2 cellular contexts compared by ENCODE assay signal in the genomic region with DNA sequence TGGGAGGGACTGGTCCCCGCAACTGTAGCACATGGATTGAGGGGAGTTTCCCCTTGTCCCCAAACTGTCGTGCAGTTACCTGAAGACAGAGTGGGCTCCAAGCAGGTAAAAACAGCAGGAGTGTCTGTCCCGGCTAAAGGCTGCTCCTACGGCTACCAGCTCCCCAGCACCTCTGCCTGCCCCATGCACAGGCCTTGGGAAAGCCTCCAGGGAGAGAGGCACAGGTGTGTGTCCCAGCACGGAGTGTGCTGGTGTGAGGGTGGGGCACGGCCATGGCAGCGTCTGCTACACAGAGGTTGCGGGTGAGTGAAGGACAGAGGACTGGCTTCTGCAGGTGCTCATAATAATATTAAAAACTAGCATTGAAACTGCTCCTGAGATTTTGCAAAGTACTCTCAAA.
TF ChIP-seq lines count a peak whose summit lies in the region.

No MANE protein-coding gene starts in this region.

TF ChIP-seq in GM23338, 12 proteins besides CTCF, POLR2A, EP300 and RAD21:
- TF ChIP-seq JUNB (IDR thresholded peaks at IDR 0.05; ENCODE audit: unreplicated experiment), result no peak
- TF ChIP-seq, protein P1, sequence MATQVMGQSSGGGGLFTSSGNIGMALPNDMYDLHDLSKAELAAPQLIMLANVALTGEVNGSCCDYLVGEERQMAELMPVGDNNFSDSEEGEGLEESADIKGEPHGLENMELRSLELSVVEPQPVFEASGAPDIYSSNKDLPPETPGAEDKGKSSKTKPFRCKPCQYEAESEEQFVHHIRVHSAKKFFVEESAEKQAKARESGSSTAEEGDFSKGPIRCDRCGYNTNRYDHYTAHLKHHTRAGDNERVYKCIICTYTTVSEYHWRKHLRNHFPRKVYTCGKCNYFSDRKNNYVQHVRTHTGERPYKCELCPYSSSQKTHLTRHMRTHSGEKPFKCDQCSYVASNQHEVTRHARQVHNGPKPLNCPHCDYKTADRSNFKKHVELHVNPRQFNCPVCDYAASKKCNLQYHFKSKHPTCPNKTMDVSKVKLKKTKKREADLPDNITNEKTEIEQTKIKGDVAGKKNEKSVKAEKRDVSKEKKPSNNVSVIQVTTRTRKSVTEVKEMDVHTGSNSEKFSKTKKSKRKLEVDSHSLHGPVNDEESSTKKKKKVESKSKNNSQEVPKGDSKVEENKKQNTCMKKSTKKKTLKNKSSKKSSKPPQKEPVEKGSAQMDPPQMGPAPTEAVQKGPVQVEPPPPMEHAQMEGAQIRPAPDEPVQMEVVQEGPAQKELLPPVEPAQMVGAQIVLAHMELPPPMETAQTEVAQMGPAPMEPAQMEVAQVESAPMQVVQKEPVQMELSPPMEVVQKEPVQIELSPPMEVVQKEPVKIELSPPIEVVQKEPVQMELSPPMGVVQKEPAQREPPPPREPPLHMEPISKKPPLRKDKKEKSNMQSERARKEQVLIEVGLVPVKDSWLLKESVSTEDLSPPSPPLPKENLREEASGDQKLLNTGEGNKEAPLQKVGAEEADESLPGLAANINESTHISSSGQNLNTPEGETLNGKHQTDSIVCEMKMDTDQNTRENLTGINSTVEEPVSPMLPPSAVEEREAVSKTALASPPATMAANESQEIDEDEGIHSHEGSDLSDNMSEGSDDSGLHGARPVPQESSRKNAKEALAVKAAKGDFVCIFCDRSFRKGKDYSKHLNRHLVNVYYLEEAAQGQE (IDR thresholded peaks at IDR 0.05; ENCODE audit: unreplicated experiment), result no peak
- TF ChIP-seq EZH2 (IDR thresholded peaks at IDR 0.05; ENCODE audit: low read depth, unreplicated experiment), result no peak
- TF ChIP-seq CREB1 (CRISPR knock-in tag; IDR thresholded peaks at IDR 0.05; ENCODE audit: low read depth), result no peak
- no peak for TF ChIP-seq ZNF114 (CRISPR knock-in tag; IDR thresholded peaks at IDR 0.05)
- TF ChIP-seq, protein P2, sequence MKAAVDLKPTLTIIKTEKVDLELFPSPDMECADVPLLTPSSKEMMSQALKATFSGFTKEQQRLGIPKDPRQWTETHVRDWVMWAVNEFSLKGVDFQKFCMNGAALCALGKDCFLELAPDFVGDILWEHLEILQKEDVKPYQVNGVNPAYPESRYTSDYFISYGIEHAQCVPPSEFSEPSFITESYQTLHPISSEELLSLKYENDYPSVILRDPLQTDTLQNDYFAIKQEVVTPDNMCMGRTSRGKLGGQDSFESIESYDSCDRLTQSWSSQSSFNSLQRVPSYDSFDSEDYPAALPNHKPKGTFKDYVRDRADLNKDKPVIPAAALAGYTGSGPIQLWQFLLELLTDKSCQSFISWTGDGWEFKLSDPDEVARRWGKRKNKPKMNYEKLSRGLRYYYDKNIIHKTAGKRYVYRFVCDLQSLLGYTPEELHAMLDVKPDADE (IDR thresholded peaks at IDR 0.05), result no peak
- no peak for TF ChIP-seq NANOG (IDR thresholded peaks at IDR 0.05; ENCODE audit: borderline replicate concordance)
- TF ChIP-seq STAT1 (IDR thresholded peaks at IDR 0.05; ENCODE audit: unreplicated experiment), result no peak
- TF ChIP-seq, protein P3, sequence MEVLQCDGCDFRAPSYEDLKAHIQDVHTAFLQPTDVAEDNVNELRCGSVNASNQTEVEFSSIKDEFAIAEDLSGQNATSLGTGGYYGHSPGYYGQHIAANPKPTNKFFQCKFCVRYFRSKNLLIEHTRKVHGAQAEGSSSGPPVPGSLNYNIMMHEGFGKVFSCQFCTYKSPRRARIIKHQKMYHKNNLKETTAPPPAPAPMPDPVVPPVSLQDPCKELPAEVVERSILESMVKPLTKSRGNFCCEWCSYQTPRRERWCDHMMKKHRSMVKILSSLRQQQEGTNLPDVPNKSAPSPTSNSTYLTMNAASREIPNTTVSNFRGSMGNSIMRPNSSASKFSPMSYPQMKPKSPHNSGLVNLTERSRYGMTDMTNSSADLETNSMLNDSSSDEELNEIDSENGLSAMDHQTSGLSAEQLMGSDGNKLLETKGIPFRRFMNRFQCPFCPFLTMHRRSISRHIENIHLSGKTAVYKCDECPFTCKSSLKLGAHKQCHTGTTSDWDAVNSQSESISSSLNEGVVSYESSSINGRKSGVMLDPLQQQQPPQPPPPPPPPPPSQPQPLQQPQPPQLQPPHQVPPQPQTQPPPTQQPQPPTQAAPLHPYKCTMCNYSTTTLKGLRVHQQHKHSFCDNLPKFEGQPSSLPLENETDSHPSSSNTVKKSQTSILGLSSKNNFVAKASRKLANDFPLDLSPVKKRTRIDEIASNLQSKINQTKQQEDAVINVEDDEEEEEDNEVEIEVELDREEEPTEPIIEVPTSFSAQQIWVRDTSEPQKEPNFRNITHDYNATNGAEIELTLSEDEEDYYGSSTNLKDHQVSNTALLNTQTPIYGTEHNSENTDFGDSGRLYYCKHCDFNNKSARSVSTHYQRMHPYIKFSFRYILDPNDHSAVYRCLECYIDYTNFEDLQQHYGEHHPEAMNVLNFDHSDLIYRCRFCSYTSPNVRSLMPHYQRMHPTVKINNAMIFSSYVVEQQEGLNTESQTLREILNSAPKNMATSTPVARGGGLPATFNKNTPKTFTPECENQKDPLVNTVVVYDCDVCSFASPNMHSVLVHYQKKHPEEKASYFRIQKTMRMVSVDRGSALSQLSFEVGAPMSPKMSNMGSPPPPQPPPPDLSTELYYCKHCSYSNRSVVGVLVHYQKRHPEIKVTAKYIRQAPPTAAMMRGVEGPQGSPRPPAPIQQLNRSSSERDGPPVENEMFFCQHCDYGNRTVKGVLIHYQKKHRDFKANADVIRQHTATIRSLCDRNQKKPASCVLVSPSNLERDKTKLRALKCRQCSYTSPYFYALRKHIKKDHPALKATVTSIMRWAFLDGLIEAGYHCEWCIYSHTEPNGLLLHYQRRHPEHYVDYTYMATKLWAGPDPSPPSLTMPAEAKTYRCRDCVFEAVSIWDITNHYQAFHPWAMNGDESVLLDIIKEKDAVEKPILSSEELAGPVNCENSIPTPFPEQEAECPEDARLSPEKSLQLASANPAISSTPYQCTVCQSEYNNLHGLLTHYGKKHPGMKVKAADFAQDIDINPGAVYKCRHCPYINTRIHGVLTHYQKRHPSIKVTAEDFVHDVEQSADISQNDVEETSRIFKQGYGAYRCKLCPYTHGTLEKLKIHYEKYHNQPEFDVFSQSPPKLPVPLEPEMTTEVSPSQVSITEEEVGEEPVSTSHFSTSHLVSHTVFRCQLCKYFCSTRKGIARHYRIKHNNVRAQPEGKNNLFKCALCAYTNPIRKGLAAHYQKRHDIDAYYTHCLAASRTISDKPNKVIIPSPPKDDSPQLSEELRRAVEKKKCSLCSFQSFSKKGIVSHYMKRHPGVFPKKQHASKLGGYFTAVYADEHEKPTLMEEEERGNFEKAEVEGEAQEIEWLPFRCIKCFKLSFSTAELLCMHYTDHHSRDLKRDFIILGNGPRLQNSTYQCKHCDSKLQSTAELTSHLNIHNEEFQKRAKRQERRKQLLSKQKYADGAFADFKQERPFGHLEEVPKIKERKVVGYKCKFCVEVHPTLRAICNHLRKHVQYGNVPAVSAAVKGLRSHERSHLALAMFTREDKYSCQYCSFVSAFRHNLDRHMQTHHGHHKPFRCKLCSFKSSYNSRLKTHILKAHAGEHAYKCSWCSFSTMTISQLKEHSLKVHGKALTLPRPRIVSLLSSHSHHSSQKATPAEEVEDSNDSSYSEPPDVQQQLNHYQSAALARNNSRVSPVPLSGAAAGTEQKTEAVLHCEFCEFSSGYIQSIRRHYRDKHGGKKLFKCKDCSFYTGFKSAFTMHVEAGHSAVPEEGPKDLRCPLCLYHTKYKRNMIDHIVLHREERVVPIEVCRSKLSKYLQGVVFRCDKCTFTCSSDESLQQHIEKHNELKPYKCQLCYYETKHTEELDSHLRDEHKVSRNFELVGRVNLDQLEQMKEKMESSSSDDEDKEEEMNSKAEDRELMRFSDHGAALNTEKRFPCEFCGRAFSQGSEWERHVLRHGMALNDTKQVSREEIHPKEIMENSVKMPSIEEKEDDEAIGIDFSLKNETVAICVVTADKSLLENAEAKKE (CRISPR knock-in tag; IDR thresholded peaks at IDR 0.05), result no peak
- TF ChIP-seq EZH2phosphoT487 (IDR thresholded peaks at IDR 0.05; ENCODE audit: unreplicated experiment), result no peak

TF ChIP-seq in H1, 55 proteins besides CTCF, POLR2A, EP300 and RAD21:
- TF ChIP-seq CBX5 (IDR thresholded peaks at IDR 0.05; ENCODE audit: low read depth, low read length) (no peak), SP1 (IDR thresholded peaks at IDR 0.05; ENCODE audit: low read depth, low read length) (no peak), FOSL1 (IDR thresholded peaks at IDR 0.05; ENCODE audit: insufficient read depth, low read depth, low read length) (no peak), NANOG (IDR thresholded peaks at IDR 0.05; ENCODE audit: insufficient read depth, low read depth, low read length, poor library complexity, severe bottlenecking) (no peak), CREB1 (IDR thresholded peaks at IDR 0.05) (no peak), CHD1 (IDR thresholded peaks at IDR 0.05; ENCODE audit: low read depth, low read length) (no peak), POLR2AphosphoS5 (IDR thresholded peaks at IDR 0.05; ENCODE audit: low read depth, low read length) (no peak), SIN3A (conservative IDR thresholded peaks at IDR 0.05 in 1 of 2, IDR thresholded peaks at IDR 0.05 in 1 of 2; ENCODE audit: low read depth in 1 of 2, low read length in 2 of 2) (no peak), EGR1 (IDR thresholded peaks at IDR 0.05; ENCODE audit: borderline replicate concordance, low read depth, low read length) (no peak), JUN (IDR thresholded peaks at IDR 0.05; ENCODE audit: low read depth, low read length) (no peak), TEAD4 (IDR thresholded peaks at IDR 0.05; ENCODE audit: low read depth, low read length) (no peak), SIRT6 (IDR thresholded peaks at IDR 0.05; ENCODE audit: low read length) (no peak), YY1 (IDR thresholded peaks at IDR 0.05; ENCODE audit: low read depth, low read length) (no peak), CTBP2 (IDR thresholded peaks at IDR 0.05; ENCODE audit: borderline replicate concordance, insufficient read depth, insufficient read length, low read length) (no peak), JUND (IDR thresholded peaks at IDR 0.05; ENCODE audit: low read length) (no peak)
- TF ChIP-seq, protein P4, sequence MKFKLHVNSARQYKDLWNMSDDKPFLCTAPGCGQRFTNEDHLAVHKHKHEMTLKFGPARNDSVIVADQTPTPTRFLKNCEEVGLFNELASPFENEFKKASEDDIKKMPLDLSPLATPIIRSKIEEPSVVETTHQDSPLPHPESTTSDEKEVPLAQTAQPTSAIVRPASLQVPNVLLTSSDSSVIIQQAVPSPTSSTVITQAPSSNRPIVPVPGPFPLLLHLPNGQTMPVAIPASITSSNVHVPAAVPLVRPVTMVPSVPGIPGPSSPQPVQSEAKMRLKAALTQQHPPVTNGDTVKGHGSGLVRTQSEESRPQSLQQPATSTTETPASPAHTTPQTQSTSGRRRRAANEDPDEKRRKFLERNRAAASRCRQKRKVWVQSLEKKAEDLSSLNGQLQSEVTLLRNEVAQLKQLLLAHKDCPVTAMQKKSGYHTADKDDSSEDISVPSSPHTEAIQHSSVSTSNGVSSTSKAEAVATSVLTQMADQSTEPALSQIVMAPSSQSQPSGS (IDR thresholded peaks at IDR 0.05; ENCODE audit: low read length), result no peak
- TF ChIP-seq, protein P5, sequence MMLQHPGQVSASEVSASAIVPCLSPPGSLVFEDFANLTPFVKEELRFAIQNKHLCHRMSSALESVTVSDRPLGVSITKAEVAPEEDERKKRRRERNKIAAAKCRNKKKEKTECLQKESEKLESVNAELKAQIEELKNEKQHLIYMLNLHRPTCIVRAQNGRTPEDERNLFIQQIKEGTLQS (IDR thresholded peaks at IDR 0.05; ENCODE audit: insufficient read depth, low read depth, low read length), result no peak
